Comparison of ENCODE assay signal across 17 cellular contexts in genomic region chr14:91112172-91112571, GRCh38. TPM values are rescaled to one million over a fixed set of nuclear protein-coding genes. Genes with fewer than 3 reads are reported as not detected.
DNase-seq lines count a peak whose midpoint lies in the region; ATAC-seq and TF ChIP-seq lines count a peak whose summit lies in the region.
"Had no signal": no experiment of that assay in that cellular context is flagged by ENCODE, and none has a peak within 500 bp of the region (broad histone marks: within the 10 kb centered on the region; RNA-seq: fewer than 3 reads in every experiment).

No MANE protein-coding gene starts in this region.

- TF ChIP-seq POLR2A in stomach (IDR thresholded peaks at IDR 0.05) = no peak

- peaks cover 29% of the 10 kb centered on the region for H3K36me3 Mint-ChIP-seq in activated T-helper 17 cell treated with anti-CD3 and anti-CD28 coated beads, Interleukin-2, amount 50 U/mL, for 72 hours (ENCODE audit: low read depth)
- H3K36me3 Mint-ChIP-seq in natural killer cell = no peaks in the 10 kb centered on the region

- H3K27me3 ChIP-seq in stomach = no peaks in the 10 kb centered on the region
- H3K27me3 ChIP-seq: neutrophil had no signal

- peak overlapping the region; percentile 70 for H3K27ac Mint-ChIP-seq in activated T-helper 17 cell treated with anti-CD3 and anti-CD28 coated beads, Interleukin-2, amount 50 U/mL, for 72 hours
- H3K27ac Mint-ChIP-seq in natural killer cell = peak overlapping the region; percentile 74 to 96

- TF ChIP-seq EP300 in stomach (IDR thresholded peaks at IDR 0.05) = no peak

- peaks cover 48% of the 10 kb centered on the region for H3K4me1 Mint-ChIP-seq in activated T-helper 17 cell treated with anti-CD3 and anti-CD28 coated beads, Interleukin-2, amount 50 U/mL, for 72 hours
- H3K4me1 Mint-ChIP-seq in natural killer cell = peaks cover 73 to 76% of the 10 kb centered on the region in 2 donors

- H3K4me1 ChIP-seq in stomach = peaks cover 31 to 78% (median 60%) of the 10 kb centered on the region in 4 donors

- no peaks in the 10 kb centered on the region for H3K27me3 Mint-ChIP-seq in activated T-helper 17 cell treated with anti-CD3 and anti-CD28 coated beads, Interleukin-2, amount 50 U/mL, for 72 hours
- no peaks in the 10 kb centered on the region for H3K27me3 Mint-ChIP-seq in natural killer cell (ENCODE audit: low read depth in 2 of 2)

- H3K9me3 ChIP-seq in stomach = no peaks in the 10 kb centered on the region
- H3K9me3 ChIP-seq: neutrophil had no signal

- DNase-seq in NCI-H82 (lab: John Stamatoyannopoulos, UW) (peak; percentile 25), NCI-H82 treated with DMSO at 0.1 percent for 48 hours (lab: John Stamatoyannopoulos, UW; ENCODE audit: unreplicated experiment) (no peak), NCI-H146 treated with DMSO at 0.1 percent for 48 hours (lab: John Stamatoyannopoulos, UW; ENCODE audit: unreplicated experiment) (peak; percentile 84), natural killer cell (no peak), stomach (no peak)
- DNase-seq: COR-L47, head of caudate nucleus, left cardiac atrium, SIG-M5, trophoblast cell had no signal

- intact Hi-C loops in natural killer cell (cut with micrococcal nuclease) (no loop called here), stomach (cut with DNase I; ENCODE audit: low total_unique reads) (no loop called here)

- H3K4me3 Mint-ChIP-seq in activated T-helper 17 cell treated with anti-CD3 and anti-CD28 coated beads, Interleukin-2, amount 50 U/mL, for 72 hours = peak overlapping the region; percentile 86
- peak overlapping the region; percentile 71 for H3K4me3 Mint-ChIP-seq in natural killer cell

- H3K4me3 ChIP-seq in stomach = no peak overlapping the region
- H3K4me3 ChIP-seq: smooth muscle cell had no signal

- TF ChIP-seq CTCF in natural killer cell (IDR thresholded peaks at IDR 0.05) (no peak), stomach (IDR thresholded peaks at IDR 0.05) (no peak)

- H3K36me3 ChIP-seq in stomach = no peaks in the 10 kb centered on the region
- H3K36me3 ChIP-seq: neutrophil had no signal

- no peak for ATAC-seq in activated T-helper 17 cell treated with anti-CD3 and anti-CD28 coated beads, Interleukin-2, amount 50 U/mL, for 72 hours (replicated peaks)
- ATAC-seq in natural killer cell (no peak), GM19395 (IDR thresholded peaks at IDR 0.05; ENCODE audit: unreplicated experiment) (no peak), GM18511 (IDR thresholded peaks at IDR 0.05; ENCODE audit: unreplicated experiment) (no peak)
- ATAC-seq: HCT116, left cardiac atrium had no signal

- no peaks in the 10 kb centered on the region for H3K9me3 Mint-ChIP-seq in activated T-helper 17 cell treated with anti-CD3 and anti-CD28 coated beads, Interleukin-2, amount 50 U/mL, for 72 hours
- no peaks in the 10 kb centered on the region for H3K9me3 Mint-ChIP-seq in natural killer cell

- H3K27ac ChIP-seq in stomach = peak overlapping the region in 2 of 5 donors; percentile 3 to 96
- H3K27ac ChIP-seq: 22Rv1 had no signal

- 92 to 98% (median 95%) methylated on average over 6 of the region's 6 CpGs for WGBS in stomach, 5 donors

RNA-seq across cellular contexts. Expression of gene DGLUCY, which starts 1.7 kb away (rescaled TPM):
- total RNA-seq in activated T-helper 17 cell treated with anti-CD3 and anti-CD28 coated beads, Interleukin-2, amount 50 U/mL, for 72 hours = 10 to 100 TPM; 73.8 to 88.7 TPM
- total RNA-seq in natural killer cell = 100 to 1,000 TPM; 108 to 142 (median 110) TPM
- 100 to 1,000 TPM in 2 of 5 donors, 10 to 100 TPM in 3; 54.3 to 122 (median 87.9) TPM for total RNA-seq in stomach
- polyA plus RNA-seq in stomach = 10 to 100 TPM; 24.1 to 32.9 (median 28.9) TPM

RNA-seq across cellular contexts. Expression of gene RPS6KA5, which starts 51.7 kb away (rescaled TPM):
- total RNA-seq in activated T-helper 17 cell treated with anti-CD3 and anti-CD28 coated beads, Interleukin-2, amount 50 U/mL, for 72 hours = 10 to 100 TPM; 30.0 to 46.2 TPM
- 10 to 100 TPM; 24.1 to 28.5 (median 27.9) TPM for total RNA-seq in natural killer cell
- 10 to 100 TPM in 4 of 5 donors, 1 to 10 TPM in 1; 6.4 to 25.0 (median 16.5) TPM for total RNA-seq in stomach
- 1 to 10 TPM; 1.6 to 3.8 (median 1.9) TPM for polyA plus RNA-seq in stomach

Comparison
In these comparisons a context has a peak if more than half of its experiments do, and no peak if none do; other contexts are left out.
1. DNase-seq: peak in NCI-H82 (single experiment) and NCI-H146 treated with DMSO at 0.1 percent for 48 hours (single experiment); none in NCI-H82 treated with DMSO at 0.1 percent for 48 hours (single experiment), natural killer cell (single experiment) and stomach (single experiment).